ENCODE assay signal across 18 cellular contexts in genomic region chr1:32725595-32725942, GRCh38. TPM values are rescaled to one million over a fixed set of nuclear protein-coding genes. Genes with fewer than 3 reads are reported as not detected.
DNase-seq lines count a peak whose midpoint lies in the region; TF ChIP-seq lines count a peak whose summit lies in the region.
"Had no signal": no experiment of that assay in that cellular context is flagged by ENCODE, and none has a peak within 500 bp of the region (broad histone marks: within the 10 kb centered on the region; RNA-seq: fewer than 3 reads in every experiment).

No MANE protein-coding gene starts in this region.

- H3K9me3 Mint-ChIP-seq in HFFc6 (no peaks in the 10 kb centered on the region), chondrocyte (ENCODE audit: low read depth) (no peaks in the 10 kb centered on the region)
- H3K9me3 Mint-ChIP-seq: nephron had no signal

- no peak overlapping the region for H3K9ac ChIP-seq in neuronal stem cell (ENCODE audit: low read depth, low read length, poor library complexity)

- H3K27me3 Mint-ChIP-seq in HFFc6 (ENCODE audit: insufficient read depth): peaks cover 6% of the 10 kb centered on the region
- H3K27me3 Mint-ChIP-seq in chondrocyte (ENCODE audit: low read depth): no peaks in the 10 kb centered on the region

- DNase-seq in HFFc6 (no peak), chondrocyte (ENCODE audit: low spot score) (no peak), neuronal stem cell (ENCODE audit: low spot score) (no peak), NCI-H345 treated with DMSO at 0.1 percent for 48 hours (lab: John Stamatoyannopoulos, UW; ENCODE audit: unreplicated experiment) (no peak), dedifferentiated amniotic fluid mesenchymal stem cell (ENCODE audit: extremely low spot score) (no peak)
- no peak for DNase-seq in central memory CD4-positive, alpha-beta T cell
- DNase-seq in activated CD4-positive, alpha-beta T cell treated with anti-CD3 and anti-CD28 coated beads for 1 hour: no peak
- DNase-seq: activated CD8-positive, alpha-beta memory T cell treated with anti-CD3 and anti-CD28 coated beads, Interleukin-2, amount 50 U/mL, for 4 hours; activated naive CD4-positive, alpha-beta T cell treated with anti-CD3 and anti-CD28 coated beads, Interleukin-2, amount 50 U/mL, for 16 hours; effector CD8-positive, alpha-beta T cell; NCI-H2081; testis had no signal

- TF ChIP-seq CTCF in C4-2B (conservative IDR thresholded peaks at IDR 0.05) (no peak), HFFc6 (IDR thresholded peaks at IDR 0.05) (no peak), chondrocyte (IDR thresholded peaks at IDR 0.05) (no peak)

- H3K23ac ChIP-seq in neuronal stem cell (ENCODE audit: low read depth, low read length, poor library complexity): no peak overlapping the region

- H3K79me1 ChIP-seq in neuronal stem cell (ENCODE audit: low read depth, low read length): no peaks in the 10 kb centered on the region

- no peaks in the 10 kb centered on the region for H3K9me3 ChIP-seq in neuronal stem cell (replicated peaks in 1 of 2; ENCODE audit: control insufficient read depth in 2 of 2, insufficient read depth in 1 of 2, low read depth in 1 of 2, low read length in 2 of 2)
- H3K9me3 ChIP-seq: MG63, Peyer's patch, testis had no signal

- no peak overlapping the region for H4K8ac ChIP-seq in neuronal stem cell (ENCODE audit: low read depth, low read length)

- WGBS in neuronal stem cell (ENCODE audit: extremely low coverage in 2 of 2, insufficient read length in 2 of 2, insufficient replicate concordance in 1 of 2), 2 donors: no CpG with 5 or more reads among the region's 1 CpG

- no peaks in the 10 kb centered on the region for H3K36me3 Mint-ChIP-seq in HFFc6 (ENCODE audit: low read depth)
- no peaks in the 10 kb centered on the region for H3K36me3 Mint-ChIP-seq in chondrocyte (ENCODE audit: low read depth)
- H3K36me3 Mint-ChIP-seq: CD4-positive, CD25-positive, alpha-beta regulatory T cell had no signal

- H3K4me1 Mint-ChIP-seq in HFFc6 (ENCODE audit: low read depth): peaks cover 37% of the 10 kb centered on the region
- H3K4me1 Mint-ChIP-seq in chondrocyte (ENCODE audit: low read depth): peaks cover 27% of the 10 kb centered on the region

- no peak overlapping the region for H3K4ac ChIP-seq in neuronal stem cell (ENCODE audit: low read length)

- H3K27ac Mint-ChIP-seq in HFFc6: peak overlapping the region; percentile 90
- peak overlapping the region; percentile 92 for H3K27ac Mint-ChIP-seq in chondrocyte (ENCODE audit: unreplicated experiment)
- H3K27ac Mint-ChIP-seq: CD4-positive, CD25-positive, alpha-beta regulatory T cell had no signal

- H2AFZ ChIP-seq in neuronal stem cell (ENCODE audit: low read length): peak overlapping the region; percentile 53

- no peak overlapping the region for H4K91ac ChIP-seq in neuronal stem cell (ENCODE audit: low read depth, low read length, poor library complexity)

- H3K4me3 Mint-ChIP-seq in HFFc6 (peak overlapping the region; percentile 28; the same call in 1 of the 2 replicates), chondrocyte (ENCODE audit: unreplicated experiment) (no peak overlapping the region)
- H3K4me3 Mint-ChIP-seq: CD4-positive, CD25-positive, alpha-beta regulatory T cell; nephron had no signal

- peak overlapping the region; percentile 18 for H3K27ac ChIP-seq in C4-2B
- no peak overlapping the region for H3K27ac ChIP-seq in neuronal stem cell (replicated peaks; ENCODE audit: low read length)
- H3K27ac ChIP-seq: cardiac muscle cell, Peyer's patch, testis had no signal

- H3K18ac ChIP-seq in neuronal stem cell (ENCODE audit: low read length): peak overlapping the region; percentile 64

- no peak overlapping the region for H2BK5ac ChIP-seq in neuronal stem cell (ENCODE audit: low read length)

- H2AK5ac ChIP-seq in neuronal stem cell (ENCODE audit: low read depth, low read length): peak overlapping the region; percentile 12

- H3K4me2 ChIP-seq in neuronal stem cell (ENCODE audit: insufficient read depth, low read length, poor library complexity, severe bottlenecking): no peak overlapping the region

- no peak overlapping the region for H2BK120ac ChIP-seq in neuronal stem cell (ENCODE audit: low read depth, low read length)

- H2BK15ac ChIP-seq in neuronal stem cell (ENCODE audit: low read length): no peak overlapping the region

- H3K14ac ChIP-seq in neuronal stem cell (ENCODE audit: low read length): no peak overlapping the region

- H3K27me3 ChIP-seq in neuronal stem cell (ENCODE audit: control insufficient read depth in 3 of 3, insufficient read depth in 3 of 3, low read depth in 1 of 3, low read length in 3 of 3): peaks cover 0 to 8% (median 0%) of the 10 kb centered on the region in 3 experiments
- H3K27me3 ChIP-seq: cardiac muscle cell, MG63, Peyer's patch, testis had no signal

- H3K36me3 ChIP-seq in neuronal stem cell (replicated peaks in 1 of 2; ENCODE audit: control insufficient read depth in 2 of 2, insufficient read depth in 2 of 2, low read length in 2 of 2): no peaks in the 10 kb centered on the region
- H3K36me3 ChIP-seq: cardiac muscle cell, MG63, Peyer's patch had no signal

- H3K4me1 ChIP-seq in neuronal stem cell (ENCODE audit: control insufficient read depth in 2 of 2, insufficient read depth in 1 of 2, low read depth in 1 of 2, low read length in 2 of 2): peaks cover 12 to 13% of the 10 kb centered on the region in 2 donors

- no peak overlapping the region for H2BK12ac ChIP-seq in neuronal stem cell (ENCODE audit: low read length)

- H3K4me3 ChIP-seq in neuronal stem cell (ENCODE audit: low read length in 2 of 2): no peak overlapping the region
- H3K4me3 ChIP-seq: cardiac muscle cell, testis had no signal

RNA-seq across cellular contexts. Expression of gene SYNC, which starts 23.0 kb away (rescaled TPM):
- total RNA-seq in HFFc6 (2021; fragmentation: NEBNext Ultra II Directional; extraction: Animal tissue kit (Norgen Biotek cat#: 25700)): 10 to 100 TPM; 40.8 to 51.1 (median 48.1) TPM
- total RNA-seq in chondrocyte: 66.8 to 72.5 TPM (median 71.8 TPM) in 3 replicates
- polyA plus RNA-seq in neuronal stem cell (2013, experiment 1 of 2): 0.03 TPM
- polyA plus RNA-seq in neuronal stem cell (2013, experiment 2 of 2): 0.03 TPM
- total RNA-seq: CD4-positive, CD25-positive, alpha-beta regulatory T cell had no signal
- polyA plus RNA-seq: CD4-positive, CD25-positive, alpha-beta regulatory T cell had no signal
